1 cellular context compared by ENCODE assay signal in genomic region chr20:53914861-53915458, GRCh38.
TF ChIP-seq lines count a peak whose summit lies in the region.

No MANE protein-coding gene starts in this region.

TF ChIP-seq in K562, 482 proteins besides CTCF, POLR2A, EP300 and RAD21 (continued from another document):
- TF ChIP-seq SMAD2 (IDR thresholded peaks at IDR 0.05; ENCODE audit: low read depth, low read length) (no peak), ZNF444 (CRISPR knock-in tag; IDR thresholded peaks at IDR 0.05) (peak; percentile 84), FOS (IDR thresholded peaks at IDR 0.05; ENCODE audit: extremely low read depth, insufficient read length) (no peak), HMBOX1 (IDR thresholded peaks at IDR 0.05) (no peak), MYNN (IDR thresholded peaks at IDR 0.05) (no peak), MYNN (CRISPR knock-in tag; IDR thresholded peaks at IDR 0.05) (no peak), CTCFL (IDR thresholded peaks at IDR 0.05; ENCODE audit: borderline replicate concordance, insufficient read depth, low read depth, low read length, poor library complexity, severe bottlenecking) (no peak), AFF1 (IDR thresholded peaks at IDR 0.05; ENCODE audit: low read depth in 1 of 2, partially characterized antibody in 2 of 2) (peak in 1 of 2 experiments; percentile 51), TOE1 (IDR thresholded peaks at IDR 0.05; ENCODE audit: borderline replicate concordance) (0 out of 2 replicates have a peak, but pooled peaks have one; percentile 8), TOE1 (CRISPR knock-in tag; IDR thresholded peaks at IDR 0.05; ENCODE audit: borderline replicate concordance, low read depth) (no peak), ELF4 (CRISPR knock-in tag; IDR thresholded peaks at IDR 0.05) (0 out of 2 replicates have a peak, but pooled peaks have one; percentile 45), FIP1L1 (IDR thresholded peaks at IDR 0.05; ENCODE audit: low read depth, low read length, poor library complexity, severe bottlenecking) (no peak), ZNF398 (CRISPR knock-in tag; IDR thresholded peaks at IDR 0.05) (no peak), THAP12 (CRISPR knock-in tag; IDR thresholded peaks at IDR 0.05) (no peak), E2F4 (CRISPR knock-in tag; IDR thresholded peaks at IDR 0.05; ENCODE audit: low read depth) (no peak), ZNF511 (CRISPR knock-in tag; IDR thresholded peaks at IDR 0.05) (no peak), ZNF655 (CRISPR knock-in tag; IDR thresholded peaks at IDR 0.05) (no peak), PHB2 (IDR thresholded peaks at IDR 0.05; ENCODE audit: low read depth) (no peak), PRMT5 (CRISPR knock-in tag; IDR thresholded peaks at IDR 0.05) (no peak), FOXO4 (CRISPR knock-in tag; IDR thresholded peaks at IDR 0.05) (no peak), ZNF184 (CRISPR knock-in tag; IDR thresholded peaks at IDR 0.05) (no peak), TRIM25 (IDR thresholded peaks at IDR 0.05; ENCODE audit: borderline replicate concordance) (0 out of 2 replicates have a peak, but pooled peaks have one; percentile 43), NCOA6 (IDR thresholded peaks at IDR 0.05) (0 out of 2 replicates have a peak, but pooled peaks have one; percentile 32), CBX3 (IDR thresholded peaks at IDR 0.05; ENCODE audit: borderline replicate concordance in 1 of 2, low read length in 2 of 2) (no peak), RNF2 (IDR thresholded peaks at IDR 0.05) (0 out of 2 replicates have a peak, but pooled peaks have one; percentile 7), STAT5B (CRISPR knock-in tag; IDR thresholded peaks at IDR 0.05) (no peak), HDAC3 (IDR thresholded peaks at IDR 0.05; ENCODE audit: borderline replicate concordance, partially characterized antibody) (peak; percentile 16), NFXL1 (CRISPR knock-in tag; IDR thresholded peaks at IDR 0.05) (no peak)
